ENCODE assay signal across 13 cellular contexts in the genomic region with DNA sequence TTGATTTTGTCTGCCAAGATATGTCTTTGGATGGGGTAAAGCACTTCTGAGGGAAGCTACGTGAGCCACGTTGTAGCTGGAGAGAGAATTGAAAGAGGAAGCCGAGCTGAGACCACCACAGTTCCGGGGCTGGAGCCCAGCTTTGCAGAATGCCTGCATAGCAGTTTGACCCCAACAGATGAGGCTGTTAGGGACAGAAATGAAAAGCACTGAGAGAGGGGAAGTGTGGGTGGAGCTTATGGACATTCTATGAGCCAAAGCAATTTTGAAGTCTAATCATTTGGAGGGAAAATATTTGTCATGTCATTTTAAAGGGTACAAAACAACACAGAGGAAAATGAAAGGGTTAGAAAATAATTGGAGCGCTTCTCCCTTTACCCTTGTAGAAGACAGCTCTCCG. TPM values are rescaled to one million over a fixed set of nuclear protein-coding genes. Genes with fewer than 3 reads are reported as not detected.
DNase-seq lines count a peak whose midpoint lies in the region; ATAC-seq and TF ChIP-seq lines count a peak whose summit lies in the region.
"Had no signal": no experiment of that assay in that cellular context is flagged by ENCODE, and none has a peak within 500 bp of the region (broad histone marks: within the 10 kb centered on the region; RNA-seq: fewer than 3 reads in every experiment).

No MANE protein-coding gene starts in this region.

- TF ChIP-seq CTCF in left ventricle myocardium inferior (IDR thresholded peaks at IDR 0.05; ENCODE audit: borderline replicate concordance) (no peak), hepatocyte (IDR thresholded peaks at IDR 0.05; ENCODE audit: poor library complexity) (no peak)

- no peak overlapping the region for H2AFZ ChIP-seq in hepatocyte

- intact Hi-C loops in left ventricle myocardium inferior (cut with micrococcal nuclease) (no loop called here), left cardiac atrium (cut with DNase I) (no loop called here), aorta (cut with DNase I) (no loop called here)

- H3K9me3 ChIP-seq in left ventricle myocardium inferior (replicated peaks) (no peaks in the 10 kb centered on the region), hepatocyte (ENCODE audit: low read depth) (no peaks in the 10 kb centered on the region), aorta (ENCODE audit: control insufficient read depth, low read length) (no peaks in the 10 kb centered on the region)

- peaks cover 47% of the 10 kb centered on the region for H3K4me1 ChIP-seq in left ventricle myocardium inferior
- H3K4me1 ChIP-seq in hepatocyte (ENCODE audit: insufficient read depth): peaks cover 26% of the 10 kb centered on the region
- no peaks in the 10 kb centered on the region for H3K4me1 ChIP-seq in aorta (ENCODE audit: control insufficient read depth in 1 of 2, insufficient read depth in 2 of 2, low read length in 2 of 2)

- H3K9me2 ChIP-seq in hepatocyte (replicated peaks; ENCODE audit: insufficient read depth): no peaks in the 10 kb centered on the region

- peak overlapping the region; percentile 54 for H3K27ac ChIP-seq in left ventricle myocardium inferior (replicated peaks)
- H3K27ac ChIP-seq in hepatocyte: peak overlapping the region; percentile 25
- no peak overlapping the region for H3K27ac ChIP-seq in aorta (ENCODE audit: low read depth in 1 of 2, low read length in 2 of 2)
- H3K27ac ChIP-seq: C4-2B had no signal

- no peak overlapping the region for H3K4me3 ChIP-seq in left ventricle myocardium inferior
- H3K4me3 ChIP-seq in hepatocyte: no peak overlapping the region
- H3K4me3 ChIP-seq in aorta (ENCODE audit: low read length in 2 of 2): no peak overlapping the region

- H3K27me3 ChIP-seq in left ventricle myocardium inferior (ENCODE audit: low read depth) (no peaks in the 10 kb centered on the region), hepatocyte (no peaks in the 10 kb centered on the region), aorta (ENCODE audit: control insufficient read depth in 1 of 2, insufficient read depth in 2 of 2, low read length in 1 of 2) (no peaks in the 10 kb centered on the region)

- H4K20me1 ChIP-seq in hepatocyte (ENCODE audit: insufficient read depth, poor library complexity, severe bottlenecking): no peaks in the 10 kb centered on the region

- no peak for DNase-seq in left ventricle myocardium inferior
- DNase-seq in left cardiac atrium: no peak
- DNase-seq in OCI-M1 (lab: John Stamatoyannopoulos, UW): peak; percentile 27
- no peak for DNase-seq in hepatocyte (ENCODE audit: low spot score)
- no peak for DNase-seq in NCI-H128 (lab: John Stamatoyannopoulos, UW; ENCODE audit: unreplicated experiment)
- DNase-seq in NCI-H82 treated with DMSO at 0.1 percent for 48 hours (lab: John Stamatoyannopoulos, UW; ENCODE audit: unreplicated experiment): no peak
- no peak for DNase-seq in aorta
- DNase-seq: activated T-cell treated with anti-CD3 and anti-CD28 coated beads for 4 hours, foreskin fibroblast, NCI-H345, trophoblast cell had no signal

- no peak overlapping the region for H3K4me2 ChIP-seq in hepatocyte

- H3K36me3 ChIP-seq in left ventricle myocardium inferior: no peaks in the 10 kb centered on the region
- H3K36me3 ChIP-seq in hepatocyte (replicated peaks; ENCODE audit: insufficient read depth, low read depth): no peaks in the 10 kb centered on the region
- no peaks in the 10 kb centered on the region for H3K36me3 ChIP-seq in aorta (ENCODE audit: control insufficient read depth in 1 of 2, insufficient read depth in 2 of 2, low read length in 1 of 2)

- no peaks in the 10 kb centered on the region for H3K79me2 ChIP-seq in hepatocyte

- ATAC-seq in left cardiac atrium (no peak), HG03159 (IDR thresholded peaks at IDR 0.05; ENCODE audit: unreplicated experiment) (no peak), aorta (ENCODE audit: low FRiP score) (no peak)

- WGBS in hepatocyte (ENCODE audit: low lambda C conversion rate, missing lambda C conversion rate): 72% methylated on average over 6 of the region's 6 CpGs
- WGBS in aorta, 2 donors: 56 to 58% methylated on average over 6 of the region's 6 CpGs

RNA-seq across cellular contexts. Expression of a gene that starts 45.4 kb away (rescaled TPM):
- total RNA-seq in left ventricle myocardium inferior: 1.5 TPM
- under 1 TPM; 0.50 to 0.68 TPM for total RNA-seq in left cardiac atrium
- 64.8 and 67.7 TPM in 2 replicates for total RNA-seq in hepatocyte
- polyA plus RNA-seq in hepatocyte: 34.3 and 37.0 TPM in 2 replicates
- total RNA-seq in aorta: under 1 TPM; 0.52 to 0.93 TPM
- polyA plus RNA-seq in aorta: under 1 TPM in 1 of 2 donors, not detected in 1; 0.38 TPM

Comparison
In these comparisons a context has a peak if more than half of its experiments do, and no peak if none do; other contexts are left out.
1. H3K27ac ChIP-seq: peak in left ventricle myocardium inferior (single experiment) and hepatocyte (single experiment); none in aorta (0 of 2).
2. RNA of a gene that starts 45.4 kb away (total RNA-seq): 64.8 to 67.7 TPM in hepatocyte; 1.5 TPM in left ventricle myocardium inferior (single experiment), 0.52 to 0.93 TPM in aorta and 0.50 to 0.68 TPM in left cardiac atrium; every median in the first group is over 10 times any median in the second.